9 cellular contexts compared by ENCODE assay signal in genomic region chr10:97612386-97612785, GRCh38. TPM values are rescaled to one million over a fixed set of nuclear protein-coding genes. Genes with fewer than 3 reads are reported as not detected.
A peak's percentile ranks its signal among the peaks of the same experiment; 100 is the strongest.
DNase-seq lines count a peak whose midpoint lies in the region; ATAC-seq and TF ChIP-seq lines count a peak whose summit lies in the region.
"Had no signal": no experiment of that assay in that cellular context is flagged by ENCODE, and none has a peak within 500 bp of the region (broad histone marks: within the 10 kb centered on the region; RNA-seq: fewer than 3 reads in every experiment).

No MANE protein-coding gene starts in this region.

- no peaks in the 10 kb centered on the region for H3F3A ChIP-seq in MM.1S (ENCODE audit: insufficient read depth, low read length)

- dilution Hi-C loops in mammary epithelial cell (cut with HindIII; ENCODE audit: low sequenced_read_pairs), result no loop called here

- no peaks in the 10 kb centered on the region for H3K9me2 ChIP-seq in MM.1S (replicated peaks; ENCODE audit: insufficient read depth, low read length)

- DNase-seq in ELF-1 (ENCODE audit: low read depth, low spot score) (peak; percentile 24), MM.1S (peak; percentile 14), mammary epithelial cell (peak; percentile 62), left lobe of liver (ENCODE audit: low spot score) (no peak)

- H3K27me3 ChIP-seq in MM.1S (replicated peaks; ENCODE audit: insufficient read depth, low read length) (no peaks in the 10 kb centered on the region), mammary epithelial cell (ENCODE audit: insufficient read depth, low read length) (no peaks in the 10 kb centered on the region)

- no peaks in the 10 kb centered on the region for H3K9me3 ChIP-seq in MM.1S (replicated peaks; ENCODE audit: insufficient read depth, low read length)
- H3K9me3 ChIP-seq in mammary epithelial cell (replicated peaks; ENCODE audit: insufficient read depth, low read length), result no peaks in the 10 kb centered on the region

- no peak overlapping the region for H3K4me3 ChIP-seq in MM.1S (ENCODE audit: low read length)
- no peak overlapping the region for H3K4me3 ChIP-seq in mammary epithelial cell (replicated peaks in 1 of 3; ENCODE audit: insufficient read depth in 1 of 3, low read depth in 2 of 3, low read length in 3 of 3)

- peak; percentile 38 for TF ChIP-seq CTCF in MM.1S (IDR thresholded peaks at IDR 0.05; ENCODE audit: low read length)
- TF ChIP-seq CTCF in mammary epithelial cell (conservative IDR thresholded peaks at IDR 0.05 in 1 of 2, IDR thresholded peaks at IDR 0.05 in 1 of 2; ENCODE audit: extremely low read depth in 1 of 2, insufficient read depth in 1 of 2, low read depth in 1 of 2, low read length in 2 of 2), result peak; percentile 40 to 59

- WGBS in mammary epithelial cell (ENCODE audit: low coverage, missing lambda C conversion rate), result 13% methylated on average over 2 of the region's 2 CpGs

- no TSS peak for BruUV-seq in mammary epithelial cell (replicated peaks; lab: Mats Ljungman, UMichigan)

- H4K20me1 ChIP-seq in MM.1S (ENCODE audit: insufficient read depth, low read length) (no peaks in the 10 kb centered on the region), mammary epithelial cell (ENCODE audit: insufficient read depth, low read length) (no peaks in the 10 kb centered on the region)

- in situ Hi-C loops in mammary epithelial cell (cut with MboI; ENCODE audit: low sequenced_read_pairs in 2 of 2), result loop anchor here in 1 of 2 donors (5.0 kb wide), 1 partner anchor 150 kb away; no protein-coding TSS in a partner anchor

- H3K36me3 ChIP-seq in MM.1S (replicated peaks; ENCODE audit: insufficient read depth, low read length), result no peaks in the 10 kb centered on the region
- no peaks in the 10 kb centered on the region for H3K36me3 ChIP-seq in mammary epithelial cell (ENCODE audit: insufficient read depth, low read length)

- ATAC-seq in left lobe of liver (peak; percentile 76), GM21423 (IDR thresholded peaks at IDR 0.05; ENCODE audit: unreplicated experiment) (no peak), HG02798 (IDR thresholded peaks at IDR 0.05; ENCODE audit: poor library complexity, unreplicated experiment) (no peak), HG03565 (IDR thresholded peaks at IDR 0.05; ENCODE audit: unreplicated experiment) (no peak), GM21619 (IDR thresholded peaks at IDR 0.05; ENCODE audit: unreplicated experiment) (no peak)

- CTCF ChIA-PET in mammary epithelial cell (lab: Charles Lee; ENCODE audit: low non-redundant PET), result interaction anchor here (0.7 kb wide), 1 partner anchor 41 kb away, joined by 4 read pairs; no protein-coding TSS in a partner anchor

- no peak overlapping the region for H3K27ac ChIP-seq in MM.1S (ENCODE audit: low read length)
- no peak overlapping the region for H3K27ac ChIP-seq in mammary epithelial cell (ENCODE audit: insufficient read depth, low read depth, low read length)

- H3K4me2 ChIP-seq in MM.1S (ENCODE audit: low read depth, low read length), result no peak overlapping the region
- H3K4me2 ChIP-seq in mammary epithelial cell (ENCODE audit: insufficient read depth, low read depth, low read length), result no peak overlapping the region

- no peak overlapping the region for H3K9ac ChIP-seq in MM.1S (ENCODE audit: low read length)
- no peak overlapping the region for H3K9ac ChIP-seq in mammary epithelial cell (ENCODE audit: insufficient read depth, low read length)

- intact Hi-C loops in mammary epithelial cell (cut with micrococcal nuclease), result loop anchor here (1.0 to 5.0 kb wide), 6 partner anchors 40 to 205 kb away; partner anchors contain the start of genes ANKRD2, EXOSC1 and ZDHHC16

- H3K79me2 ChIP-seq in MM.1S (ENCODE audit: low read length) (no peaks in the 10 kb centered on the region), mammary epithelial cell (ENCODE audit: insufficient read depth, low read length) (no peaks in the 10 kb centered on the region)

- H3K4me1 ChIP-seq in MM.1S (ENCODE audit: low read length) (no peaks in the 10 kb centered on the region), mammary epithelial cell (ENCODE audit: insufficient read depth, low read length) (peaks cover 11% of the 10 kb centered on the region)

- no peak overlapping the region for H2AFZ ChIP-seq in MM.1S (ENCODE audit: low read length)
- peak overlapping the region; percentile 8 for H2AFZ ChIP-seq in mammary epithelial cell (ENCODE audit: low read depth, low read length)

RNA-seq across cellular contexts. Expression of gene MORN4, which starts 20.9 kb away (rescaled TPM):
- total RNA-seq in mammary epithelial cell, result 10 to 100 TPM; 11.3 to 11.7 TPM
- polyA plus RNA-seq in mammary epithelial cell, result 13.3 TPM
- polyA minus RNA-seq in mammary epithelial cell, result not detected
- total RNA-seq in left lobe of liver, result 0.81 TPM
- total RNA-seq: mononuclear cell had no signal

RNA-seq across cellular contexts. Expression of gene C10orf62, which starts 22.9 kb away (rescaled TPM):
- total RNA-seq in mammary epithelial cell (not detected), left lobe of liver (3.7 TPM)
- polyA plus RNA-seq in mammary epithelial cell, result 0.05 TPM
- polyA minus RNA-seq in mammary epithelial cell, result not detected
- total RNA-seq: mononuclear cell had no signal

RNA-seq across cellular contexts. Expression of gene PI4K2A, which starts 28.1 kb away (rescaled TPM):
- total RNA-seq in mammary epithelial cell, result 10 to 100 TPM; 57.4 to 74.5 TPM
- 55.8 TPM for polyA plus RNA-seq in mammary epithelial cell
- polyA minus RNA-seq in mammary epithelial cell, result 66.0 TPM
- total RNA-seq in left lobe of liver, result 5.6 TPM

RNA-seq across cellular contexts. Expression of gene HOGA1, which starts 28.2 kb away (rescaled TPM):
- total RNA-seq in mammary epithelial cell, result 1 to 10 TPM in 1 of 2 donors, under 1 TPM in 1; 0.17 to 1.8 TPM
- polyA plus RNA-seq in mammary epithelial cell, result 0.32 TPM
- not detected for polyA minus RNA-seq in mammary epithelial cell
- 66.2 TPM for total RNA-seq in left lobe of liver
- total RNA-seq: mononuclear cell had no signal

RNA-seq across cellular contexts. Expression of gene ANKRD2, which starts 39.8 kb away (rescaled TPM):
- total RNA-seq in mammary epithelial cell (under 1 TPM; 0.47 to 0.83 TPM), left lobe of liver (not detected)
- polyA plus RNA-seq in mammary epithelial cell, result 0.87 TPM
- polyA minus RNA-seq in mammary epithelial cell, result not detected
- total RNA-seq: mononuclear cell had no signal
